ENCODE assay signal across 29 cellular contexts in genomic region chr2:139201516-139201915, GRCh38.
"Had no signal": no experiment of that assay in that cellular context is flagged by ENCODE, and none has a peak within 500 bp of the region (broad histone marks: within the 10 kb centered on the region; RNA-seq: fewer than 3 reads in every experiment).

No MANE protein-coding gene starts in this region.

- H3K9me3 ChIP-seq: gastroesophageal sphincter, left lung, prostate gland, right lobe of liver, thoracic aorta, tibial nerve, upper lobe of left lung, uterus had no signal

- H3K9me3 Mint-ChIP-seq: nephron, neural progenitor cell had no signal

- H3K4me3 ChIP-seq: coronary artery, gastroesophageal sphincter, heart left ventricle, hepatocyte, left lung, neural progenitor cell, prostate gland, right lobe of liver, thoracic aorta, tibial nerve, upper lobe of left lung, uterus had no signal

- H3K36me3 Mint-ChIP-seq: naive thymus-derived CD4-positive, alpha-beta T cell; neural progenitor cell; stimulated activated naive B cell treated with anti-CD40 and anti-IgM and Interleukin-4, amounts not matched to agents 10 μg/mL and 1 μg/mL and 100 μg/mL, for 72 hours had no signal

- H3K36me3 ChIP-seq: gastroesophageal sphincter, heart left ventricle, left lung, neural progenitor cell, prostate gland, right lobe of liver, thoracic aorta, tibial nerve, upper lobe of left lung, uterus had no signal

- DNase-seq: dermis blood vessel endothelial cell; effector memory CD4-positive, alpha-beta T cell; foreskin fibroblast; heart left ventricle; kidney; left cardiac atrium; left lung; mesendoderm; midbrain; naive thymus-derived CD4-positive, alpha-beta T cell; retina; right lobe of liver; small intestine; stimulated activated CD4-positive, alpha-beta T cell treated with anti-CD3 and anti-CD28 coated beads, Interleukin-15, amount 100 ng/mL, for 24 hours; stimulated activated CD4-positive, alpha-beta T cell treated with anti-CD3 and anti-CD28 coated beads, Interleukin-2, amount 100 ng/mL, for 48 hours; stimulated activated naive B cell treated with anti-CD40 and anti-IgM and Interleukin-4, amounts not matched to agents 10 μg/mL and 1 μg/mL and 100 μg/mL, for 72 hours; upper lobe of left lung; uterus had no signal

- H3K27me3 ChIP-seq: gastroesophageal sphincter, heart left ventricle, hepatocyte, left lung, neural progenitor cell, right lobe of liver, tibial nerve, upper lobe of left lung, uterus had no signal

- H3K9ac ChIP-seq: neural progenitor cell had no signal

- H3K27ac Mint-ChIP-seq: naive thymus-derived CD4-positive, alpha-beta T cell; nephron; neural progenitor cell; stimulated activated naive B cell treated with anti-CD40 and anti-IgM and Interleukin-4, amounts not matched to agents 10 μg/mL and 1 μg/mL and 100 μg/mL, for 72 hours; stimulated activated naive CD8-positive, alpha-beta T cell treated with anti-CD3 and anti-CD28 coated beads, Interleukin-15, Interleukin-2, amounts not matched to agents 100 ng/mL and 50 ng/mL, for 24 hours had no signal

- H3K4me1 ChIP-seq: gastroesophageal sphincter, heart left ventricle, left lung, neural progenitor cell, prostate gland, right lobe of liver, tibial nerve, upper lobe of left lung, uterus had no signal

- H3K4me1 Mint-ChIP-seq: naive thymus-derived CD4-positive, alpha-beta T cell; nephron; neural progenitor cell; stimulated activated naive B cell treated with anti-CD40 and anti-IgM and Interleukin-4, amounts not matched to agents 10 μg/mL and 1 μg/mL and 100 μg/mL, for 72 hours had no signal

- H3K4me3 Mint-ChIP-seq: naive thymus-derived CD4-positive, alpha-beta T cell; nephron; neural progenitor cell; stimulated activated naive B cell treated with anti-CD40 and anti-IgM and Interleukin-4, amounts not matched to agents 10 μg/mL and 1 μg/mL and 100 μg/mL, for 72 hours; stimulated activated naive CD8-positive, alpha-beta T cell treated with anti-CD3 and anti-CD28 coated beads, Interleukin-15, Interleukin-2, amounts not matched to agents 100 ng/mL and 50 ng/mL, for 24 hours had no signal

- ATAC-seq: esophagus mucosa; gastroesophageal sphincter; heart left ventricle; left cardiac atrium; left lung; naive thymus-derived CD4-positive, alpha-beta T cell; right lobe of liver; stimulated activated naive B cell treated with anti-CD40 and anti-IgM and Interleukin-4, amounts not matched to agents 10 μg/mL and 1 μg/mL and 100 μg/mL, for 72 hours had no signal

- H3K27ac ChIP-seq: coronary artery, epithelial cell of prostate, gastroesophageal sphincter, heart left ventricle, hepatocyte, left lung, neural progenitor cell, prostate gland, right lobe of liver, thoracic aorta, tibial nerve, upper lobe of left lung, uterus had no signal

- H3K27me3 Mint-ChIP-seq: naive thymus-derived CD4-positive, alpha-beta T cell; stimulated activated naive B cell treated with anti-CD40 and anti-IgM and Interleukin-4, amounts not matched to agents 10 μg/mL and 1 μg/mL and 100 μg/mL, for 72 hours; stimulated activated naive CD8-positive, alpha-beta T cell treated with anti-CD3 and anti-CD28 coated beads, Interleukin-15, Interleukin-2, amounts not matched to agents 100 ng/mL and 50 ng/mL, for 24 hours had no signal

- H3K4me2 ChIP-seq: hepatocyte, neural progenitor cell had no signal
